ENCODE assay signal across 27 cellular contexts in genomic region chr2:205593891-205594290, GRCh38.
"Had no signal": no experiment of that assay in that cellular context is flagged by ENCODE, and none has a peak within 500 bp of the region (broad histone marks: within the 10 kb centered on the region; RNA-seq: fewer than 3 reads in every experiment).

No MANE protein-coding gene starts in this region.

- ATAC-seq: activated naive CD8-positive, alpha-beta T cell treated with anti-CD3 and anti-CD28 coated beads, Interleukin-2, amount 50 U/mL, for 24 hours; left lung; natural killer cell treated with Interleukin-12 subunit alpha and Interleukin-12 subunit beta and Interleukin-15 and Interleukin-18, amount 100 ng/mL, for 72 hours; stimulated activated memory B cell treated with anti-CD40 and anti-IgM and Interleukin-4, amounts not matched to agents 10 μg/mL and 1 μg/mL and 100 μg/mL, for 72 hours; WTC11 had no signal

- DNase-seq: activated CD4-positive, alpha-beta T cell treated with anti-CD3 and anti-CD28 coated beads for 4 hours; activated CD4-positive, alpha-beta T cell treated with anti-CD3 and anti-CD28 coated beads, Interleukin-2, amount 50 U/mL, for 48 hours; activated effector memory CD4-positive, alpha-beta T cell treated with anti-CD3 and anti-CD28 coated beads, Interleukin-2, amount 50 U/mL, for 16 hours; activated naive CD4-positive, alpha-beta T cell treated with anti-CD3 and anti-CD28 coated beads, Interleukin-2, amount 10 ng/mL, durations not matched to agents 7 days and 5 days; activated naive CD8-positive, alpha-beta T cell treated with anti-CD3 and anti-CD28 coated beads, Interleukin-2, amount 50 U/mL, for 24 hours; activated T-cell treated with anti-CD3 and anti-CD28 coated beads, Interleukin-2, amount 50 U/mL, for 48 hours; cortex of kidney; endodermal cell; esophagus squamous epithelium; kidney; left lung; mammary epithelial cell; midbrain; ovary; stimulated activated CD4-positive, alpha-beta T cell treated with anti-CD3 and anti-CD28 coated beads, Interleukin-2, amount 100 ng/mL, for 24 hours; stomach; T-helper 1 cell had no signal

- H3K9me3 ChIP-seq: ascending aorta, esophagus squamous epithelium, left lung, neutrophil, ovary, prostate gland, stomach, suprapubic skin had no signal

- H3K27ac ChIP-seq: ascending aorta, esophagus squamous epithelium, left lung, neutrophil, ovary, prostate gland, skin epidermis, stomach, suprapubic skin, tibial nerve had no signal

- H3K4me3 ChIP-seq: ascending aorta, esophagus squamous epithelium, left lung, ovary, prostate gland, skin epidermis, stomach, suprapubic skin, tibial nerve had no signal

- FAIRE-seq: kidney, urothelium cell line had no signal

- H3K36me3 ChIP-seq: ascending aorta, esophagus squamous epithelium, left lung, neutrophil, ovary, prostate gland, stomach, suprapubic skin had no signal

- H3K4me1 ChIP-seq: ascending aorta, esophagus squamous epithelium, left lung, prostate gland, stomach, suprapubic skin, tibial nerve had no signal

- H3K27me3 ChIP-seq: ascending aorta, esophagus squamous epithelium, left lung, ovary, stomach, suprapubic skin, tibial nerve had no signal
